Comparison of ENCODE assay signal across 1 cellular context in the genomic region with DNA sequence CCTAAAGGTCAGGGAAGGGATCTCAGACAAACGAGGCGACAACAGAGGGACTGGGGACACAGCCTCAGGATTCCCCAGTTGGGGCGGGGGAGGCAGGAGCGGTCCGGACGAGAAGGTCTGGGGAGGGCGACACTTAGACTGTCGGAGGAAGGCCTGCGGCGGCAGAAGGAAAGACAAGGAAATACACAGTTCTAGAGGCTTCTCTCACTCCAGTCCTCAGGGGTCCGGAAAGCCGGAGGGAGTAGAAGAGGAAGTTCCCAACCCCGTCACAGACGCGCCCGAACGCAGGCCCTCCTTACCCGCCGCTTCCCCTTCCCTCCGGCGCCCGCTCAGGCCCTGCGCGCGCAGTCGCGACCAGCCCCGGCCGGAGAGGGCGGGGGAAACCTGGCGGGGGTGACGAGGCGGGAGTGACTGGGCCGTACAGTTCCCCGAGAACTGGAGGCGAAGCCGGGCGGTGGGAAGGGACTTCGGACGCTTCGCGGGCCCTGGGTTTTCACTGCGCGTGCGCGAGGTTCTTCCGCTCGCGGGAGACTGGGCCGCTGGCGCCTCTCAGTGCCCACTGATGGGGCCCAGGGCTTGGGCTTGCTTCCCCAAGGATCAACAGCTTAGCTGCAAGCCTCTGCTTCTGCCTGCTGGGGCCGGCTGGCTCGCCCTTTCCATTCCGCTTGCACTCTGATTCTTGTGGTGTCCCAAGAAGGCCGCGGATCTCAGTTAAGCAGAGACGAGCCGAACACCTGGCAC.
TF ChIP-seq lines count a peak whose summit lies in the region.

A gene (minus strand): TSS at position 356 of the 741 bp plus-strand sequence. CDS start 4,242 bp downstream, outside the sequence.

TF ChIP-seq in GM12878, 131 proteins besides CTCF, POLR2A, EP300 and RAD21 (continued from another document):
- TF ChIP-seq, protein P1, sequence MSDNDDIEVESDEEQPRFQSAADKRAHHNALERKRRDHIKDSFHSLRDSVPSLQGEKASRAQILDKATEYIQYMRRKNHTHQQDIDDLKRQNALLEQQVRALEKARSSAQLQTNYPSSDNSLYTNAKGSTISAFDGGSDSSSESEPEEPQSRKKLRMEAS (IDR thresholded peaks at IDR 0.05; ENCODE audit: low read depth, low read length), result peak; percentile 63; the same call in 1 of the 2 replicates
- TF ChIP-seq JUND (IDR thresholded peaks at IDR 0.05; ENCODE audit: low read depth, low read length) (no peak), TBL1XR1 (IDR thresholded peaks at IDR 0.05; ENCODE audit: low read depth, low read length) (peak; percentile 20; the same call in 1 of the 2 replicates), CREB1 (IDR thresholded peaks at IDR 0.05; ENCODE audit: low read depth) (peak; percentile 77), KDM1A (IDR thresholded peaks at IDR 0.05; ENCODE audit: borderline replicate concordance) (no peak), ATF7 (IDR thresholded peaks at IDR 0.05; ENCODE audit: low read depth) (no peak), NFYA (IDR thresholded peaks at IDR 0.05; ENCODE audit: borderline replicate concordance, low read depth, low read length) (no peak), RCOR1 (conservative IDR thresholded peaks at IDR 0.05; ENCODE audit: low read depth, low read length) (peak; percentile 64; the same call in 1 of the 2 replicates), NR2F1 (conservative IDR thresholded peaks at IDR 0.05) (peak; percentile 37; the same call in 1 of the 2 replicates), HDAC6 (IDR thresholded peaks at IDR 0.05; ENCODE audit: unreplicated experiment) (no peak), EGR1 (IDR thresholded peaks at IDR 0.05; ENCODE audit: borderline replicate concordance in 1 of 2, low read depth in 2 of 2, low read length in 2 of 2) (peak in 1 of 2 experiments; percentile 21; a peak in 1 of 3 replicates), TCF12 (IDR thresholded peaks at IDR 0.05; ENCODE audit: low read depth, low read length) (peak; percentile 63; the same call in 1 of the 2 replicates), SREBF1 (IDR thresholded peaks at IDR 0.05; ENCODE audit: low read length) (no peak), SUZ12 (IDR thresholded peaks at IDR 0.05; ENCODE audit: unreplicated experiment) (no peak)
- TF ChIP-seq, protein P2, sequence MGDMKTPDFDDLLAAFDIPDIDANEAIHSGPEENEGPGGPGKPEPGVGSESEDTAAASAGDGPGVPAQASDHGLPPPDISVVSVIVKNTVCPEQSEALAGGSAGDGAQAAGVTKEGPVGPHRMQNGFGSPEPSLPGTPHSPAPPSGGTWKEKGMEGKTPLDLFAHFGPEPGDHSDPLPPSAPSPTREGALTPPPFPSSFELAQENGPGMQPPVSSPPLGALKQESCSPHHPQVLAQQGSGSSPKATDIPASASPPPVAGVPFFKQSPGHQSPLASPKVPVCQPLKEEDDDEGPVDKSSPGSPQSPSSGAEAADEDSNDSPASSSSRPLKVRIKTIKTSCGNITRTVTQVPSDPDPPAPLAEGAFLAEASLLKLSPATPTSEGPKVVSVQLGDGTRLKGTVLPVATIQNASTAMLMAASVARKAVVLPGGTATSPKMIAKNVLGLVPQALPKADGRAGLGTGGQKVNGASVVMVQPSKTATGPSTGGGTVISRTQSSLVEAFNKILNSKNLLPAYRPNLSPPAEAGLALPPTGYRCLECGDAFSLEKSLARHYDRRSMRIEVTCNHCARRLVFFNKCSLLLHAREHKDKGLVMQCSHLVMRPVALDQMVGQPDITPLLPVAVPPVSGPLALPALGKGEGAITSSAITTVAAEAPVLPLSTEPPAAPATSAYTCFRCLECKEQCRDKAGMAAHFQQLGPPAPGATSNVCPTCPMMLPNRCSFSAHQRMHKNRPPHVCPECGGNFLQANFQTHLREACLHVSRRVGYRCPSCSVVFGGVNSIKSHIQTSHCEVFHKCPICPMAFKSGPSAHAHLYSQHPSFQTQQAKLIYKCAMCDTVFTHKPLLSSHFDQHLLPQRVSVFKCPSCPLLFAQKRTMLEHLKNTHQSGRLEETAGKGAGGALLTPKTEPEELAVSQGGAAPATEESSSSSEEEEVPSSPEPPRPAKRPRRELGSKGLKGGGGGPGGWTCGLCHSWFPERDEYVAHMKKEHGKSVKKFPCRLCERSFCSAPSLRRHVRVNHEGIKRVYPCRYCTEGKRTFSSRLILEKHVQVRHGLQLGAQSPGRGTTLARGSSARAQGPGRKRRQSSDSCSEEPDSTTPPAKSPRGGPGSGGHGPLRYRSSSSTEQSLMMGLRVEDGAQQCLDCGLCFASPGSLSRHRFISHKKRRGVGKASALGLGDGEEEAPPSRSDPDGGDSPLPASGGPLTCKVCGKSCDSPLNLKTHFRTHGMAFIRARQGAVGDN (IDR thresholded peaks at IDR 0.05), result peak; percentile 53; the same call in 1 of the 2 replicates
- TF ChIP-seq, protein P3, sequence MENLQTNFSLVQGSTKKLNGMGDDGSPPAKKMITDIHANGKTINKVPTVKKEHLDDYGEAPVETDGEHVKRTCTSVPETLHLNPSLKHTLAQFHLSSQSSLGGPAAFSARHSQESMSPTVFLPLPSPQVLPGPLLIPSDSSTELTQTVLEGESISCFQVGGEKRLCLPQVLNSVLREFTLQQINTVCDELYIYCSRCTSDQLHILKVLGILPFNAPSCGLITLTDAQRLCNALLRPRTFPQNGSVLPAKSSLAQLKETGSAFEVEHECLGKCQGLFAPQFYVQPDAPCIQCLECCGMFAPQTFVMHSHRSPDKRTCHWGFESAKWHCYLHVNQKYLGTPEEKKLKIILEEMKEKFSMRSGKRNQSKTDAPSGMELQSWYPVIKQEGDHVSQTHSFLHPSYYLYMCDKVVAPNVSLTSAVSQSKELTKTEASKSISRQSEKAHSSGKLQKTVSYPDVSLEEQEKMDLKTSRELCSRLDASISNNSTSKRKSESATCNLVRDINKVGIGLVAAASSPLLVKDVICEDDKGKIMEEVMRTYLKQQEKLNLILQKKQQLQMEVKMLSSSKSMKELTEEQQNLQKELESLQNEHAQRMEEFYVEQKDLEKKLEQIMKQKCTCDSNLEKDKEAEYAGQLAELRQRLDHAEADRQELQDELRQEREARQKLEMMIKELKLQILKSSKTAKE (IDR thresholded peaks at IDR 0.05; ENCODE audit: low read depth, poor library complexity, severe bottlenecking), result peak; percentile 26
- TF ChIP-seq, protein P4, sequence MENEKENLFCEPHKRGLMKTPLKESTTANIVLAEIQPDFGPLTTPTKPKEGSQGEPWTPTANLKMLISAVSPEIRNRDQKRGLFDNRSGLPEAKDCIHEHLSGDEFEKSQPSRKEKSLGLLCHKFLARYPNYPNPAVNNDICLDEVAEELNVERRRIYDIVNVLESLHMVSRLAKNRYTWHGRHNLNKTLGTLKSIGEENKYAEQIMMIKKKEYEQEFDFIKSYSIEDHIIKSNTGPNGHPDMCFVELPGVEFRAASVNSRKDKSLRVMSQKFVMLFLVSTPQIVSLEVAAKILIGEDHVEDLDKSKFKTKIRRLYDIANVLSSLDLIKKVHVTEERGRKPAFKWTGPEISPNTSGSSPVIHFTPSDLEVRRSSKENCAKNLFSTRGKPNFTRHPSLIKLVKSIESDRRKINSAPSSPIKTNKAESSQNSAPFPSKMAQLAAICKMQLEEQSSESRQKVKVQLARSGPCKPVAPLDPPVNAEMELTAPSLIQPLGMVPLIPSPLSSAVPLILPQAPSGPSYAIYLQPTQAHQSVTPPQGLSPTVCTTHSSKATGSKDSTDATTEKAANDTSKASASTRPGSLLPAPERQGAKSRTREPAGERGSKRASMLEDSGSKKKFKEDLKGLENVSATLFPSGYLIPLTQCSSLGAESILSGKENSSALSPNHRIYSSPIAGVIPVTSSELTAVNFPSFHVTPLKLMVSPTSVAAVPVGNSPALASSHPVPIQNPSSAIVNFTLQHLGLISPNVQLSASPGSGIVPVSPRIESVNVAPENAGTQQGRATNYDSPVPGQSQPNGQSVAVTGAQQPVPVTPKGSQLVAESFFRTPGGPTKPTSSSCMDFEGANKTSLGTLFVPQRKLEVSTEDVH (IDR thresholded peaks at IDR 0.05; ENCODE audit: low read depth, partially characterized antibody), result peak; percentile 24
- TF ChIP-seq, protein P5, sequence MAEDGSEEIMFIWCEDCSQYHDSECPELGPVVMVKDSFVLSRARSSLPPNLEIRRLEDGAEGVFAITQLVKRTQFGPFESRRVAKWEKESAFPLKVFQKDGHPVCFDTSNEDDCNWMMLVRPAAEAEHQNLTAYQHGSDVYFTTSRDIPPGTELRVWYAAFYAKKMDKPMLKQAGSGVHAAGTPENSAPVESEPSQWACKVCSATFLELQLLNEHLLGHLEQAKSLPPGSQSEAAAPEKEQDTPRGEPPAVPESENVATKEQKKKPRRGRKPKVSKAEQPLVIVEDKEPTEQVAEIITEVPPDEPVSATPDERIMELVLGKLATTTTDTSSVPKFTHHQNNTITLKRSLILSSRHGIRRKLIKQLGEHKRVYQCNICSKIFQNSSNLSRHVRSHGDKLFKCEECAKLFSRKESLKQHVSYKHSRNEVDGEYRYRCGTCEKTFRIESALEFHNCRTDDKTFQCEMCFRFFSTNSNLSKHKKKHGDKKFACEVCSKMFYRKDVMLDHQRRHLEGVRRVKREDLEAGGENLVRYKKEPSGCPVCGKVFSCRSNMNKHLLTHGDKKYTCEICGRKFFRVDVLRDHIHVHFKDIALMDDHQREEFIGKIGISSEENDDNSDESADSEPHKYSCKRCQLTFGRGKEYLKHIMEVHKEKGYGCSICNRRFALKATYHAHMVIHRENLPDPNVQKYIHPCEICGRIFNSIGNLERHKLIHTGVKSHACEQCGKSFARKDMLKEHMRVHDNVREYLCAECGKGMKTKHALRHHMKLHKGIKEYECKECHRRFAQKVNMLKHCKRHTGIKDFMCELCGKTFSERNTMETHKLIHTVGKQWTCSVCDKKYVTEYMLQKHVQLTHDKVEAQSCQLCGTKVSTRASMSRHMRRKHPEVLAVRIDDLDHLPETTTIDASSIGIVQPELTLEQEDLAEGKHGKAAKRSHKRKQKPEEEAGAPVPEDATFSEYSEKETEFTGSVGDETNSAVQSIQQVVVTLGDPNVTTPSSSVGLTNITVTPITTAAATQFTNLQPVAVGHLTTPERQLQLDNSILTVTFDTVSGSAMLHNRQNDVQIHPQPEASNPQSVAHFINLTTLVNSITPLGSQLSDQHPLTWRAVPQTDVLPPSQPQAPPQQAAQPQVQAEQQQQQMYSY (CRISPR knock-in tag; IDR thresholded peaks at IDR 0.05), result no peak
- TF ChIP-seq, protein P6, sequence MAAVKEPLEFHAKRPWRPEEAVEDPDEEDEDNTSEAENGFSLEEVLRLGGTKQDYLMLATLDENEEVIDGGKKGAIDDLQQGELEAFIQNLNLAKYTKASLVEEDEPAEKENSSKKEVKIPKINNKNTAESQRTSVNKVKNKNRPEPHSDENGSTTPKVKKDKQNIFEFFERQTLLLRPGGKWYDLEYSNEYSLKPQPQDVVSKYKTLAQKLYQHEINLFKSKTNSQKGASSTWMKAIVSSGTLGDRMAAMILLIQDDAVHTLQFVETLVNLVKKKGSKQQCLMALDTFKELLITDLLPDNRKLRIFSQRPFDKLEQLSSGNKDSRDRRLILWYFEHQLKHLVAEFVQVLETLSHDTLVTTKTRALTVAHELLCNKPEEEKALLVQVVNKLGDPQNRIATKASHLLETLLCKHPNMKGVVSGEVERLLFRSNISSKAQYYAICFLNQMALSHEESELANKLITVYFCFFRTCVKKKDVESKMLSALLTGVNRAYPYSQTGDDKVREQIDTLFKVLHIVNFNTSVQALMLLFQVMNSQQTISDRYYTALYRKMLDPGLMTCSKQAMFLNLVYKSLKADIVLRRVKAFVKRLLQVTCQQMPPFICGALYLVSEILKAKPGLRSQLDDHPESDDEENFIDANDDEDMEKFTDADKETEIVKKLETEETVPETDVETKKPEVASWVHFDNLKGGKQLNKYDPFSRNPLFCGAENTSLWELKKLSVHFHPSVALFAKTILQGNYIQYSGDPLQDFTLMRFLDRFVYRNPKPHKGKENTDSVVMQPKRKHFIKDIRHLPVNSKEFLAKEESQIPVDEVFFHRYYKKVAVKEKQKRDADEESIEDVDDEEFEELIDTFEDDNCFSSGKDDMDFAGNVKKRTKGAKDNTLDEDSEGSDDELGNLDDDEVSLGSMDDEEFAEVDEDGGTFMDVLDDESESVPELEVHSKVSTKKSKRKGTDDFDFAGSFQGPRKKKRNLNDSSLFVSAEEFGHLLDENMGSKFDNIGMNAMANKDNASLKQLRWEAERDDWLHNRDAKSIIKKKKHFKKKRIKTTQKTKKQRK (IDR thresholded peaks at IDR 0.05; ENCODE audit: low read depth, low read length), result no peak
- TF ChIP-seq, protein P7, sequence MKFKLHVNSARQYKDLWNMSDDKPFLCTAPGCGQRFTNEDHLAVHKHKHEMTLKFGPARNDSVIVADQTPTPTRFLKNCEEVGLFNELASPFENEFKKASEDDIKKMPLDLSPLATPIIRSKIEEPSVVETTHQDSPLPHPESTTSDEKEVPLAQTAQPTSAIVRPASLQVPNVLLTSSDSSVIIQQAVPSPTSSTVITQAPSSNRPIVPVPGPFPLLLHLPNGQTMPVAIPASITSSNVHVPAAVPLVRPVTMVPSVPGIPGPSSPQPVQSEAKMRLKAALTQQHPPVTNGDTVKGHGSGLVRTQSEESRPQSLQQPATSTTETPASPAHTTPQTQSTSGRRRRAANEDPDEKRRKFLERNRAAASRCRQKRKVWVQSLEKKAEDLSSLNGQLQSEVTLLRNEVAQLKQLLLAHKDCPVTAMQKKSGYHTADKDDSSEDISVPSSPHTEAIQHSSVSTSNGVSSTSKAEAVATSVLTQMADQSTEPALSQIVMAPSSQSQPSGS (IDR thresholded peaks at IDR 0.05; ENCODE audit: low read length), result no peak
- TF ChIP-seq, protein P8, sequence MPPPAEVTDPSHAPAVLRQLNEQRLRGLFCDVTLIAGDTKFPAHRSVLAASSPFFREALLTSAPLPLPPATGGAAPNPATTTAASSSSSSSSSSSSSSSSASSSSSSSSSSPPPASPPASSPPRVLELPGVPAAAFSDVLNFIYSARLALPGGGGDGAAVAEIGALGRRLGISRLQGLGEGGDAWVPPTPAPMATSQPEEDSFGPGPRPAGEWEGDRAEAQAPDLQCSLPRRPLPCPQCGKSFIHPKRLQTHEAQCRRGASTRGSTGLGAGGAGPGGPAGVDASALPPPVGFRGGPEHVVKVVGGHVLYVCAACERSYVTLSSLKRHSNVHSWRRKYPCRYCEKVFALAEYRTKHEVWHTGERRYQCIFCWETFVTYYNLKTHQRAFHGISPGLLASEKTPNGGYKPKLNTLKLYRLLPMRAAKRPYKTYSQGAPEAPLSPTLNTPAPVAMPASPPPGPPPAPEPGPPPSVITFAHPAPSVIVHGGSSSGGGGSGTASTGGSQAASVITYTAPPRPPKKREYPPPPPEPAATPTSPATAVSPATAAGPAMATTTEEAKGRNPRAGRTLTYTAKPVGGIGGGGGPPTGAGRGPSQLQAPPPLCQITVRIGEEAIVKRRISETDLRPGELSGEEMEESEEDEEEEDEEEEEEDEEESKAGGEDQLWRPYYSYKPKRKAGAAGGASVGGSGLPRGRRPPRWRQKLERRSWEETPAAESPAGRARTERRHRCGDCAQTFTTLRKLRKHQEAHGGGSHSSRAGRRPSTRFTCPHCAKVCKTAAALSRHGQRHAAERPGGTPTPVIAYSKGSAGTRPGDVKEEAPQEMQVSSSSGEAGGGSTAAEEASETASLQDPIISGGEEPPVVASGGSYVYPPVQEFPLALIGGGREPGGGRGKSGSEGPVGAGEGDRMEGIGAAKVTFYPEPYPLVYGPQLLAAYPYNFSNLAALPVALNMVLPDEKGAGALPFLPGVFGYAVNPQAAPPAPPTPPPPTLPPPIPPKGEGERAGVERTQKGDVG (CRISPR knock-in tag; IDR thresholded peaks at IDR 0.05), result no peak
